ENCODE assay signal across 1 cellular context in genomic region chr9:16262467-16263261, GRCh38.
TF ChIP-seq lines count a peak whose summit lies in the region.

No MANE protein-coding gene starts in this region.

TF ChIP-seq in WTC11, 78 proteins besides CTCF, POLR2A, EP300 and RAD21 (continued from another document):
- TF ChIP-seq ATF2 (CRISPR knock-in tag; IDR thresholded peaks at IDR 0.05; ENCODE audit: borderline replicate concordance, low read depth) (no peak), HMGXB4 (CRISPR knock-in tag; IDR thresholded peaks at IDR 0.05) (no peak), SMAD4 (CRISPR knock-in tag; IDR thresholded peaks at IDR 0.05) (no peak)
- TF ChIP-seq, protein P1, sequence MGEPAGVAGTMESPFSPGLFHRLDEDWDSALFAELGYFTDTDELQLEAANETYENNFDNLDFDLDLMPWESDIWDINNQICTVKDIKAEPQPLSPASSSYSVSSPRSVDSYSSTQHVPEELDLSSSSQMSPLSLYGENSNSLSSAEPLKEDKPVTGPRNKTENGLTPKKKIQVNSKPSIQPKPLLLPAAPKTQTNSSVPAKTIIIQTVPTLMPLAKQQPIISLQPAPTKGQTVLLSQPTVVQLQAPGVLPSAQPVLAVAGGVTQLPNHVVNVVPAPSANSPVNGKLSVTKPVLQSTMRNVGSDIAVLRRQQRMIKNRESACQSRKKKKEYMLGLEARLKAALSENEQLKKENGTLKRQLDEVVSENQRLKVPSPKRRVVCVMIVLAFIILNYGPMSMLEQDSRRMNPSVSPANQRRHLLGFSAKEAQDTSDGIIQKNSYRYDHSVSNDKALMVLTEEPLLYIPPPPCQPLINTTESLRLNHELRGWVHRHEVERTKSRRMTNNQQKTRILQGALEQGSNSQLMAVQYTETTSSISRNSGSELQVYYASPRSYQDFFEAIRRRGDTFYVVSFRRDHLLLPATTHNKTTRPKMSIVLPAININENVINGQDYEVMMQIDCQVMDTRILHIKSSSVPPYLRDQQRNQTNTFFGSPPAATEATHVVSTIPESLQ (CRISPR knock-in tag; IDR thresholded peaks at IDR 0.05) = no peak
